In the genomic region with DNA sequence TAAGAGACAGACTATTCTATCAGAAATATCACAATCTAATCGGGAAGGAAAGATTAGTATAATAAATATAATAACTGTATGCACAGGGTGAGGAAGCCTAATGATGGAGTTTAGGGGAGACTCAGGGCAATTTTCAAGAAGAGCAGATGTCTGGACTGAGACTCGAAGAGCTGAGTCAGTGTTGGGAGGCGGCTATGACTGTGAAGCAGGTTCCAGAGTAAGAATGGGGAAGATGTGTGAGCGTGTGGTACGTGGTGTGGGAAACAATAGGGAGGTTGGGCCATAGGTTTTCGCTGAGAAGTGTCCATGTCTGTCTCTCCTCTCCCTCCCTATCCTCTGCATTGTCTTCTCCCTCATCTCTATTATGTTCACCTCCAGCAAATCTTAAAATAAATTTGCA, we compare ENCODE assay signal across 30 cellular contexts.
A peak's percentile ranks its signal among the peaks of the same experiment; 100 is the strongest.
DNase-seq lines count a peak whose midpoint lies in the region; ATAC-seq and TF ChIP-seq lines count a peak whose summit lies in the region.
"Had no signal": no experiment of that assay in that cellular context is flagged by ENCODE, and none has a peak within 500 bp of the region (broad histone marks: within the 10 kb centered on the region; RNA-seq: fewer than 3 reads in every experiment).

No MANE protein-coding gene starts in this region.

- CTCF ChIA-PET in activated naive CD4-positive, alpha-beta T cell treated with anti-CD3 and anti-CD28 coated beads, Interleukin-2, amount 10 ng/mL, durations not matched to agents 7 days and 5 days (lab: Charles Lee) = no interaction called here

- H3K27ac Mint-ChIP-seq in activated naive CD4-positive, alpha-beta T cell treated with anti-CD3 and anti-CD28 coated beads, Interleukin-2, amount 10 ng/mL, durations not matched to agents 7 days and 5 days = no peak overlapping the region
- H3K27ac Mint-ChIP-seq in T-helper 17 cell = no peak overlapping the region
- H3K27ac Mint-ChIP-seq: activated CD4-positive, alpha-beta T cell treated with anti-CD3 and anti-CD28 coated beads for 36 hours; B cell; CD8-positive, alpha-beta memory T cell; natural killer cell; T-helper 1 cell treated with Interleukin-12 subunit alpha and Interleukin-12 subunit beta and Interleukin-4 antibody, amounts not matched to agents 30 μg/mL and 1 μg/mL, for 36 hours had no signal

- no peaks in the 10 kb centered on the region for H3F3A ChIP-seq in OCI-LY1 (ENCODE audit: insufficient read depth, low read length)

- H3K4me3 Mint-ChIP-seq in activated naive CD4-positive, alpha-beta T cell treated with anti-CD3 and anti-CD28 coated beads, Interleukin-2, amount 10 ng/mL, durations not matched to agents 7 days and 5 days = no peak overlapping the region
- no peak overlapping the region for H3K4me3 Mint-ChIP-seq in T-helper 17 cell
- H3K4me3 Mint-ChIP-seq: activated CD4-positive, alpha-beta T cell treated with anti-CD3 and anti-CD28 coated beads for 36 hours; B cell; CD8-positive, alpha-beta memory T cell; natural killer cell; T-helper 1 cell treated with Interleukin-12 subunit alpha and Interleukin-12 subunit beta and Interleukin-4 antibody, amounts not matched to agents 30 μg/mL and 1 μg/mL, for 36 hours had no signal

- no peaks in the 10 kb centered on the region for H3K36me3 Mint-ChIP-seq in activated naive CD4-positive, alpha-beta T cell treated with anti-CD3 and anti-CD28 coated beads, Interleukin-2, amount 10 ng/mL, durations not matched to agents 7 days and 5 days
- H3K36me3 Mint-ChIP-seq in T-helper 17 cell (ENCODE audit: low read depth) = no peaks in the 10 kb centered on the region
- H3K36me3 Mint-ChIP-seq: natural killer cell had no signal

- H3K4me1 Mint-ChIP-seq in activated naive CD4-positive, alpha-beta T cell treated with anti-CD3 and anti-CD28 coated beads, Interleukin-2, amount 10 ng/mL, durations not matched to agents 7 days and 5 days = no peaks in the 10 kb centered on the region
- H3K4me1 Mint-ChIP-seq in T-helper 17 cell = no peaks in the 10 kb centered on the region
- H3K4me1 Mint-ChIP-seq: activated CD4-positive, alpha-beta T cell treated with anti-CD3 and anti-CD28 coated beads for 36 hours; B cell; CD8-positive, alpha-beta memory T cell; natural killer cell had no signal

- H3K9ac ChIP-seq in OCI-LY1 (ENCODE audit: low read length) = no peak overlapping the region
- H3K9ac ChIP-seq: SK-N-SH had no signal

- H4K20me1 ChIP-seq in OCI-LY1 (ENCODE audit: insufficient read depth, low read length) = no peaks in the 10 kb centered on the region

- no peaks in the 10 kb centered on the region for H3K9me3 ChIP-seq in OCI-LY1 (ENCODE audit: low read length)
- H3K9me3 ChIP-seq in T-helper 17 cell (ENCODE audit: control insufficient read depth, low read length, poor library complexity, severe bottlenecking) = no peaks in the 10 kb centered on the region
- H3K9me3 ChIP-seq: A549, SK-N-SH, stomach, thyroid gland had no signal

- TF ChIP-seq CTCF in OCI-LY1 (IDR thresholded peaks at IDR 0.05; ENCODE audit: low read length) (no peak), fibroblast of the aortic adventitia (IDR thresholded peaks at IDR 0.05; ENCODE audit: insufficient read depth, low read length) (no peak)

- H2AFZ ChIP-seq in OCI-LY1 (ENCODE audit: low read length) = no peak overlapping the region

- H3K4me1 ChIP-seq in OCI-LY1 (ENCODE audit: insufficient read depth, low read length, severe bottlenecking) = peaks cover 43% of the 10 kb centered on the region
- H3K4me1 ChIP-seq: stomach had no signal

- no peaks in the 10 kb centered on the region for H3K27me3 ChIP-seq in OCI-LY1 (ENCODE audit: insufficient read depth, low read length)
- H3K27me3 ChIP-seq: stomach, thyroid gland had no signal

- ATAC-seq in HG03175 (IDR thresholded peaks at IDR 0.05; ENCODE audit: unreplicated experiment) = no peak
- no peak for ATAC-seq in T-helper 17 cell
- ATAC-seq: A549; activated CD4-positive, alpha-beta T cell treated with anti-CD3 and anti-CD28 coated beads for 36 hours; HCT116; natural killer cell had no signal

- no peaks in the 10 kb centered on the region for H3K27me3 Mint-ChIP-seq in activated naive CD4-positive, alpha-beta T cell treated with anti-CD3 and anti-CD28 coated beads, Interleukin-2, amount 10 ng/mL, durations not matched to agents 7 days and 5 days
- no peaks in the 10 kb centered on the region for H3K27me3 Mint-ChIP-seq in T-helper 17 cell
- H3K27me3 Mint-ChIP-seq: activated CD4-positive, alpha-beta T cell treated with anti-CD3 and anti-CD28 coated beads for 36 hours; B cell; CD8-positive, alpha-beta memory T cell had no signal

- H3K27ac ChIP-seq in OCI-LY1 (ENCODE audit: low read depth, low read length, poor library complexity, severe bottlenecking) = peak overlapping the region; percentile 75
- H3K27ac ChIP-seq: A549, stomach, thyroid gland had no signal

- H3K4me2 ChIP-seq in OCI-LY1 (ENCODE audit: low read length) = no peak overlapping the region
- H3K4me2 ChIP-seq: A549, SK-N-SH had no signal

- no peaks in the 10 kb centered on the region for H3K36me3 ChIP-seq in OCI-LY1 (ENCODE audit: insufficient read depth, low read length)
- H3K36me3 ChIP-seq: stomach, thyroid gland had no signal

- no peak overlapping the region for H3K4me3 ChIP-seq in OCI-LY1 (ENCODE audit: low read depth, low read length, poor library complexity, severe bottlenecking)
- H3K4me3 ChIP-seq in fibroblast of the aortic adventitia (ENCODE audit: low read depth, low read length) = no peak overlapping the region
- H3K4me3 ChIP-seq: A549, stomach, thyroid gland had no signal

- H3K9me2 ChIP-seq in OCI-LY1 (ENCODE audit: low read depth, low read length) = no peaks in the 10 kb centered on the region
- H3K9me2 ChIP-seq: SK-N-SH had no signal

- H3K79me2 ChIP-seq in OCI-LY1 (ENCODE audit: insufficient read depth, low read length) = no peaks in the 10 kb centered on the region

- DNase-seq in Daoy (ENCODE audit: low read depth) = peak; percentile 10
- peak; percentile 19 for DNase-seq in HT1080 (ENCODE audit: low read depth)
- peak; percentile 21 for DNase-seq in fibroblast of the aortic adventitia (ENCODE audit: low read depth)
- no peak for DNase-seq in germinal center (ENCODE audit: low spot score)
- no peak for DNase-seq in activated naive CD4-positive, alpha-beta T cell treated with anti-CD3 and anti-CD28 coated beads, Interleukin-2, amount 10 ng/mL, durations not matched to agents 7 days and 5 days
- no peak for DNase-seq in T-helper 17 cell
- DNase-seq: activated CD4-positive, alpha-beta T cell treated with anti-CD3 and anti-CD28 coated beads for 36 hours; activated CD8-positive, alpha-beta memory T cell treated with anti-CD3 and anti-CD28 coated beads for 24 hours; activated gamma-delta T cell; CD8-positive, alpha-beta memory T cell; dermis blood vessel endothelial cell; DMS153; islet precursor cell; midbrain; natural killer cell; NCI-H1105 treated with DMSO at 0.1 percent for 48 hours; NCI-H2029; NCI-H2227 treated with DMSO at 0.1 percent for 48 hours; NCI-H69; occipital lobe; SK-N-SH; stimulated activated CD8-positive, alpha-beta memory T cell treated with anti-CD3 and anti-CD28 coated beads, Interleukin-4, amount 100 ng/mL, for 48 hours; stomach; thyroid gland had no signal

- H3K9me3 Mint-ChIP-seq in activated naive CD4-positive, alpha-beta T cell treated with anti-CD3 and anti-CD28 coated beads, Interleukin-2, amount 10 ng/mL, durations not matched to agents 7 days and 5 days = peaks cover 18% of the 10 kb centered on the region

Comparison
In these comparisons a context has a peak if more than half of its experiments do, and no peak if none do; other contexts are left out.
1. DNase-seq: peak in Daoy (single experiment), HT1080 (single experiment) and fibroblast of the aortic adventitia (single experiment); none in germinal center (single experiment), activated naive CD4-positive, alpha-beta T cell treated with anti-CD3 and anti-CD28 coated beads, Interleukin-2, amount 10 ng/mL, durations not matched to agents 7 days and 5 days (single experiment) and T-helper 17 cell (0 of 3).